24 cellular contexts compared by ENCODE assay signal in the genomic region with DNA sequence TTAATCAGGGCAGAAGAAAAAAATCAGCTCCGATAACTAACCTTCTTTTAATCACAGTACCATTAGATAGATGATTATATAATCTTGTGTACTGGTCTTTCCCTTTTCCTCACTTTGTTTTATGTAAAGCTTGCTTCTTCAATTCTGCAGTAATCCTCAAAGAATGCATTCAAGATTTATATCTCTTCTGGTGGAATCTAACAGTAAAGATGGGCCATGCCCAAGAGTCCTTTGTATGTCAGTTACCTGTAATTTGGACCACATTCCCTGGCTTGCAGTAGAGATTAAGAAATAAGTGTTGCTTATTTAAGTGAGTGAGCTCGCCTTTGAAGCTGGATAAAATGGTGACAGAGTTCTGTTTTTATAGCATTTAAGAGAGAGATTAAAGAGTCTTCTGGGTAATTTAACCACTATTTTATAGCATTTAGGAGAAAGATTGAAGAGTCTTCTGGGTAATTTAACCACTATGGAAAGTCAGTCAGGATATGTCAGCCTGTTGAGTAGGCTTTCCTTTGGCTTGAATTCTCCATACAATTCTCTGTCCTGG.
"Had no signal": no experiment of that assay in that cellular context is flagged by ENCODE, and none has a peak within 500 bp of the region (broad histone marks: within the 10 kb centered on the region; RNA-seq: fewer than 3 reads in every experiment).

No MANE protein-coding gene starts in this region.

- H3K36me3 ChIP-seq: cardiac muscle cell, SJSA1 had no signal

- ATAC-seq: activated CD8-positive, alpha-beta T cell treated with anti-CD3 and anti-CD28 coated beads, Interleukin-2, amount 10 ng/mL, durations not matched to agents 7 days and 5 days; activated naive CD4-positive, alpha-beta T cell treated with anti-CD3 and anti-CD28 coated beads, Interleukin-2, amount 50 U/mL, for 72 hours; activated naive CD8-positive, alpha-beta T cell treated with anti-CD3 and anti-CD28 coated beads, Interleukin-2, amount 50 U/mL, for 24 hours; activated T-cell treated with anti-CD3 and anti-CD28 coated beads, Interleukin-2, amount 50 U/mL, for 4 hours; T-helper 17 cell; WTC11 had no signal

- FAIRE-seq: astrocyte, RCC 7860 had no signal

- H3K27ac Mint-ChIP-seq: activated CD8-positive, alpha-beta T cell treated with anti-CD3 and anti-CD28 coated beads, Interleukin-2, amount 10 ng/mL, durations not matched to agents 7 days and 5 days; activated naive CD4-positive, alpha-beta T cell treated with anti-CD3 and anti-CD28 coated beads, Interleukin-2, amount 50 U/mL, for 72 hours; activated naive CD8-positive, alpha-beta T cell treated with anti-CD3 and anti-CD28 coated beads, Interleukin-2, amount 50 U/mL, for 24 hours; T-helper 17 cell; WTC11 had no signal

- H3K27me3 Mint-ChIP-seq: brain, T-helper 17 cell had no signal

- H3K36me3 Mint-ChIP-seq: activated naive CD4-positive, alpha-beta T cell treated with anti-CD3 and anti-CD28 coated beads, Interleukin-2, amount 50 U/mL, for 72 hours; brain; WTC11 had no signal

- DNase-seq: activated CD4-positive, alpha-beta T cell treated with anti-CD3 and anti-CD28 coated beads for 48 hours; activated CD4-positive, alpha-beta T cell treated with anti-CD3 and anti-CD28 coated beads, Interleukin-2, amount 50 U/mL, for 4 hours; activated CD4-positive, CD25-positive, alpha-beta regulatory T cell treated with anti-CD3 and anti-CD28 coated beads, Interleukin-2, amount 50 U/mL, for 72 hours; activated CD8-positive, alpha-beta T cell treated with anti-CD3 and anti-CD28 coated beads, Interleukin-2, amount 10 ng/mL, durations not matched to agents 7 days and 5 days; activated effector memory CD4-positive, alpha-beta T cell treated with anti-CD3 and anti-CD28 coated beads, Interleukin-2, amount 50 U/mL, for 16 hours; activated naive CD4-positive, alpha-beta T cell treated with Interleukin-2 at 50 U/mL for 16 hours; activated naive CD8-positive, alpha-beta T cell treated with anti-CD3 and anti-CD28 coated beads, Interleukin-2, amount 50 U/mL, for 24 hours; activated T-cell treated with anti-CD3 and anti-CD28 coated beads, Interleukin-2, amount 50 U/mL, for 4 hours; amniotic stem cell; NCI-H1092; NCI-H1930; NCI-H2171; NCI-H510A treated with DMSO at 0.1 percent for 48 hours; NCI-H69; SHP77; T-helper 17 cell; T-helper 9 cell had no signal

- H3K4me3 ChIP-seq: cardiac muscle cell, SJSA1 had no signal

- H3K4me3 Mint-ChIP-seq: activated CD8-positive, alpha-beta T cell treated with anti-CD3 and anti-CD28 coated beads, Interleukin-2, amount 10 ng/mL, durations not matched to agents 7 days and 5 days; activated naive CD8-positive, alpha-beta T cell treated with anti-CD3 and anti-CD28 coated beads, Interleukin-2, amount 50 U/mL, for 24 hours; activated T-cell treated with anti-CD3 and anti-CD28 coated beads, Interleukin-2, amount 50 U/mL, for 4 hours; brain; T-helper 17 cell; WTC11 had no signal

- H3K27me3 ChIP-seq: cardiac muscle cell, SJSA1 had no signal

- H3K4me1 ChIP-seq: SJSA1 had no signal

- H3K9me3 Mint-ChIP-seq: activated T-cell treated with anti-CD3 and anti-CD28 coated beads, Interleukin-2, amount 50 U/mL, for 4 hours; WTC11 had no signal

- H3K27ac ChIP-seq: cardiac muscle cell, SJSA1 had no signal

- H3K9me3 ChIP-seq: SJSA1 had no signal
